Comparison of ENCODE assay signal across 20 cellular contexts in the genomic region with DNA sequence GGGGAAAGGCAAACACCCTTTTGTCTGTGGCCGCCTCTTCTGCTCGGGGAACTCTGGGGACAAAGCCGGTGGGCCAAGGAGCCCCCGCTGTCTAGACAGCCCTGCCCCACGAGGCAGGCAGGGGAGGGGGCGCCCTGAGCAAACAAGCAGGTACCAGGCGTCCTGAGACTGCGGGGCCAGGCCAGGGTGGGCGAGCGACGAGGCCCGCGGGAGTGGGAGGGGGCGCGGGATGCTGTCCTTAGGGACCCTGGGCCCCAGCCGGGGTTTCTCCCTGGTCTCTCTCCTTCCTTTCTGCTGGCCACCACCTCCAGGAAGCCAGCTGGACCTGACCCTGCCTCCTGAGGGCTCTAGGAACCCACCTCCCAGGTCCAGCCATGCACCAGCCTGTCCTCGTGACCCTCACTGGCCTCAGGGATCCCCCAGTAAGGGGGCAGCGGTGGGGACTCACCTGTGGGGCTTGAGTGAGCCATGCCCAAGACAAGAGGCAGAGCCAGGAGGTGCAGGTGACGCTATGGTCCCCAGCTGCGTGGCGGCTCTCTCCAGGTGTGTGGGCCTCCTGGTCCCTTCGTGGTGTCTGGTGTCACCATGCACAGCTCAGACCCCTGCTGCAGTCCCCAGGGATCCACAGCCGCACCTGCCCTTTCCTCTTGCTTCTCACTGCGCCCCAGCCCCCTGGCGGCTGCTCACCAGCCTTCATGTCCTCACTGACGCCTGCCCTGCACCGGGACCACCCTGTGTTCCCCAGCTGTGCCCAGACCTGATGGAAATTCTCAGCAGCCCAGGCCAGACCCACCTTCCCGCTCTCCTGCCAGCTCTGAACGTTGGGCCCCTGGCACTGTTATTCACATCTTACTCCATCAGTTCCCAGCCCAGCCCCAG. TPM values are rescaled to one million over a fixed set of nuclear protein-coding genes. Genes with fewer than 3 reads are reported as not detected.
DNase-seq lines count a peak whose midpoint lies in the region; ATAC-seq and TF ChIP-seq lines count a peak whose summit lies in the region.
"Had no signal": no experiment of that assay in that cellular context is flagged by ENCODE, and none has a peak within 500 bp of the region (broad histone marks: within the 10 kb centered on the region; RNA-seq: fewer than 3 reads in every experiment).

No MANE protein-coding gene starts in this region.

- TF ChIP-seq CTCF in osteocyte (IDR thresholded peaks at IDR 0.05) (no peak), omental fat pad (IDR thresholded peaks at IDR 0.05) (no peak)

- CTCF ChIA-PET in activated CD8-positive, alpha-beta memory T cell treated with anti-CD3 and anti-CD28 coated beads, Interleukin-2, amount 10 ng/mL, durations not matched to agents 7 days and 5 days (lab: Charles Lee), result no interaction called here

- DNase-seq in NCI-H748 (lab: John Stamatoyannopoulos, UW; ENCODE audit: unreplicated experiment) (peak; percentile 68), NCI-H748 treated with DMSO at 0.1 percent for 48 hours (lab: John Stamatoyannopoulos, UW) (no peak), NCI-H1105 (lab: John Stamatoyannopoulos, UW) (peak; percentile 64), osteocyte (ENCODE audit: extremely low spot score, unreplicated experiment) (peak; percentile 81), GF-D8 (lab: John Stamatoyannopoulos, UW) (no peak), omental fat pad (ENCODE audit: low spot score) (no peak), T-helper 1 cell (no peak)
- DNase-seq in activated CD8-positive, alpha-beta memory T cell treated with anti-CD3 and anti-CD28 coated beads, Interleukin-2, amount 10 ng/mL, durations not matched to agents 7 days and 5 days, result peak; percentile 18
- DNase-seq: activated CD4-positive, alpha-beta T cell treated with anti-CD3 and anti-CD28 coated beads, Interleukin-2, amount 10 ng/mL, durations not matched to agents 7 days and 5 days; activated naive CD8-positive, alpha-beta T cell treated with anti-CD3 and anti-CD28 coated beads, Interleukin-2, amount 50 U/mL, for 24 hours; caudate nucleus; GOT3; NCI-H1694 treated with DMSO at 0.1 percent for 48 hours; NK-92 treated with Interleukin-12 subunit alpha and Interleukin-12 subunit beta, amount 100 ng/mL, for 24 hours; stimulated activated CD4-positive, alpha-beta T cell treated with anti-CD3 and anti-CD28 coated beads, Interleukin-12 subunit alpha, Interleukin-12 subunit beta, amount 100 ng/mL, for 4 hours; T-helper 9 cell had no signal

- no peaks in the 10 kb centered on the region for H3K36me3 Mint-ChIP-seq in activated CD8-positive, alpha-beta memory T cell treated with anti-CD3 and anti-CD28 coated beads, Interleukin-2, amount 10 ng/mL, durations not matched to agents 7 days and 5 days
- H3K36me3 Mint-ChIP-seq in osteocyte (ENCODE audit: unreplicated experiment), result peaks cover 9% of the 10 kb centered on the region

- peaks cover 9% of the 10 kb centered on the region for H3K9me3 Mint-ChIP-seq in activated CD8-positive, alpha-beta memory T cell treated with anti-CD3 and anti-CD28 coated beads, Interleukin-2, amount 10 ng/mL, durations not matched to agents 7 days and 5 days (ENCODE audit: low read depth)
- H3K9me3 Mint-ChIP-seq in osteocyte (ENCODE audit: unreplicated experiment), result peaks cover 20% of the 10 kb centered on the region

- H3K4me3 Mint-ChIP-seq in activated CD8-positive, alpha-beta memory T cell treated with anti-CD3 and anti-CD28 coated beads, Interleukin-2, amount 10 ng/mL, durations not matched to agents 7 days and 5 days, result no peak overlapping the region
- H3K4me3 Mint-ChIP-seq in osteocyte (ENCODE audit: unreplicated experiment), result no peak overlapping the region
- H3K4me3 Mint-ChIP-seq: activated CD4-positive, alpha-beta T cell treated with anti-CD3 and anti-CD28 coated beads, Interleukin-2, amount 10 ng/mL, durations not matched to agents 7 days and 5 days; activated naive CD8-positive, alpha-beta T cell treated with anti-CD3 and anti-CD28 coated beads, Interleukin-2, amount 50 U/mL, for 24 hours; activated T-helper 1 cell treated with anti-CD3 and anti-CD28 coated beads, Interleukin-12 subunit alpha, Interleukin-12 subunit beta, Interleukin-2, Interleukin-4 antibody, amounts not matched to agents 30 ng/mL and 10 ng/mL and 1 ng/mL, durations not matched to agents 14 hours and 24 hours and 36 hours; stimulated activated naive CD8-positive, alpha-beta T cell treated with anti-CD3 and anti-CD28 coated beads, Interleukin-15, Interleukin-2, amounts not matched to agents 100 ng/mL and 50 ng/mL, for 24 hours had no signal

- no peaks in the 10 kb centered on the region for H3K4me1 Mint-ChIP-seq in activated CD8-positive, alpha-beta memory T cell treated with anti-CD3 and anti-CD28 coated beads, Interleukin-2, amount 10 ng/mL, durations not matched to agents 7 days and 5 days
- no peaks in the 10 kb centered on the region for H3K4me1 Mint-ChIP-seq in osteocyte (ENCODE audit: unreplicated experiment)
- H3K4me1 Mint-ChIP-seq: activated CD4-positive, alpha-beta T cell treated with anti-CD3 and anti-CD28 coated beads, Interleukin-2, amount 10 ng/mL, durations not matched to agents 7 days and 5 days; activated naive CD8-positive, alpha-beta T cell treated with anti-CD3 and anti-CD28 coated beads, Interleukin-2, amount 50 U/mL, for 24 hours had no signal

- H3K27ac Mint-ChIP-seq in activated CD8-positive, alpha-beta memory T cell treated with anti-CD3 and anti-CD28 coated beads, Interleukin-2, amount 10 ng/mL, durations not matched to agents 7 days and 5 days, result no peak overlapping the region
- H3K27ac Mint-ChIP-seq in osteocyte (ENCODE audit: unreplicated experiment), result no peak overlapping the region
- H3K27ac Mint-ChIP-seq: activated CD4-positive, alpha-beta T cell treated with anti-CD3 and anti-CD28 coated beads, Interleukin-2, amount 10 ng/mL, durations not matched to agents 7 days and 5 days; activated naive CD8-positive, alpha-beta T cell treated with anti-CD3 and anti-CD28 coated beads, Interleukin-2, amount 50 U/mL, for 24 hours; activated T-helper 1 cell treated with anti-CD3 and anti-CD28 coated beads, Interleukin-12 subunit alpha, Interleukin-12 subunit beta, Interleukin-2, Interleukin-4 antibody, amounts not matched to agents 30 ng/mL and 10 ng/mL and 1 ng/mL, durations not matched to agents 14 hours and 24 hours and 36 hours; stimulated activated naive CD8-positive, alpha-beta T cell treated with anti-CD3 and anti-CD28 coated beads, Interleukin-15, Interleukin-2, amounts not matched to agents 100 ng/mL and 50 ng/mL, for 24 hours had no signal

- no peaks in the 10 kb centered on the region for H3K27me3 Mint-ChIP-seq in activated CD8-positive, alpha-beta memory T cell treated with anti-CD3 and anti-CD28 coated beads, Interleukin-2, amount 10 ng/mL, durations not matched to agents 7 days and 5 days
- H3K27me3 Mint-ChIP-seq in osteocyte (ENCODE audit: unreplicated experiment), result peaks cover 15% of the 10 kb centered on the region

- ATAC-seq in activated CD8-positive, alpha-beta memory T cell treated with anti-CD3 and anti-CD28 coated beads, Interleukin-2, amount 10 ng/mL, durations not matched to agents 7 days and 5 days, result no peak
- ATAC-seq in omental fat pad (ENCODE audit: low FRiP score), result no peak
- ATAC-seq: activated naive CD8-positive, alpha-beta T cell treated with anti-CD3 and anti-CD28 coated beads, Interleukin-2, amount 50 U/mL, for 24 hours; left lobe of liver had no signal

RNA-seq across cellular contexts. Expression of a gene that starts 26.5 kb away (rescaled TPM):
- not detected for total RNA-seq in activated CD8-positive, alpha-beta memory T cell treated with anti-CD3 and anti-CD28 coated beads, Interleukin-2, amount 10 ng/mL, durations not matched to agents 7 days and 5 days
- total RNA-seq in osteocyte (not detected in 2 replicates), omental fat pad (not detected)
- total RNA-seq: activated CD4-positive, alpha-beta T cell treated with anti-CD3 and anti-CD28 coated beads, Interleukin-2, amount 10 ng/mL, durations not matched to agents 7 days and 5 days; activated T-helper 1 cell treated with anti-CD3 and anti-CD28 coated beads, Interleukin-12 subunit alpha, Interleukin-12 subunit beta, Interleukin-2, Interleukin-4 antibody, amounts not matched to agents 30 ng/mL and 10 ng/mL and 1 ng/mL, durations not matched to agents 14 hours and 24 hours and 36 hours; urinary bladder had no signal

RNA-seq across cellular contexts. Expression of a gene that starts 56.6 kb away (rescaled TPM):
- not detected for total RNA-seq in activated CD8-positive, alpha-beta memory T cell treated with anti-CD3 and anti-CD28 coated beads, Interleukin-2, amount 10 ng/mL, durations not matched to agents 7 days and 5 days
- not detected in 2 replicates for total RNA-seq in osteocyte
- total RNA-seq in omental fat pad, result not detected
- total RNA-seq: activated CD4-positive, alpha-beta T cell treated with anti-CD3 and anti-CD28 coated beads, Interleukin-2, amount 10 ng/mL, durations not matched to agents 7 days and 5 days; activated T-helper 1 cell treated with anti-CD3 and anti-CD28 coated beads, Interleukin-12 subunit alpha, Interleukin-12 subunit beta, Interleukin-2, Interleukin-4 antibody, amounts not matched to agents 30 ng/mL and 10 ng/mL and 1 ng/mL, durations not matched to agents 14 hours and 24 hours and 36 hours; urinary bladder had no signal

Comparison
In these comparisons a context has a peak if more than half of its experiments do, and no peak if none do; other contexts are left out.
1. DNase-seq: peak in NCI-H748 (single experiment), NCI-H1105 (single experiment), activated CD8-positive, alpha-beta memory T cell treated with anti-CD3 and anti-CD28 coated beads, Interleukin-2, amount 10 ng/mL, durations not matched to agents 7 days and 5 days (single experiment) and osteocyte (single experiment); none in NCI-H748 treated with DMSO at 0.1 percent for 48 hours (single experiment), GF-D8 (single experiment), omental fat pad (single experiment) and T-helper 1 cell (0 of 5).